Comparison of ENCODE assay signal across 28 cellular contexts in genomic region chr11:97072420-97072819, GRCh38.
"Had no signal": no experiment of that assay in that cellular context is flagged by ENCODE, and none has a peak within 500 bp of the region (broad histone marks: within the 10 kb centered on the region; RNA-seq: fewer than 3 reads in every experiment).

No MANE protein-coding gene starts in this region.

- H3K36me3 Mint-ChIP-seq: stimulated activated effector memory CD8-positive, alpha-beta T cell treated with anti-CD3 and anti-CD28 coated beads, Interleukin-12 subunit alpha, Interleukin-12 subunit beta, amount 100 ng/mL, for 72 hours; stimulated activated memory B cell treated with anti-CD40 and anti-IgM and Interleukin-4, amounts not matched to agents 10 μg/mL and 1 μg/mL and 100 μg/mL, for 72 hours; stimulated activated naive B cell treated with anti-CD40 and anti-IgM and Interleukin-4, amounts not matched to agents 10 μg/mL and 1 μg/mL and 100 μg/mL, for 72 hours; type B pancreatic cell had no signal

- H3K4me3 Mint-ChIP-seq: stimulated activated effector memory CD8-positive, alpha-beta T cell treated with anti-CD3 and anti-CD28 coated beads, Interleukin-12 subunit alpha, Interleukin-12 subunit beta, amount 100 ng/mL, for 72 hours; stimulated activated memory B cell treated with anti-CD40 and anti-IgM and Interleukin-4, amounts not matched to agents 10 μg/mL and 1 μg/mL and 100 μg/mL, for 72 hours; stimulated activated naive B cell treated with anti-CD40 and anti-IgM and Interleukin-4, amounts not matched to agents 10 μg/mL and 1 μg/mL and 100 μg/mL, for 72 hours; stimulated activated naive CD8-positive, alpha-beta T cell treated with anti-CD3 and anti-CD28 coated beads, Interleukin-15, amount 100 ng/mL, for 72 hours; stimulated activated naive CD8-positive, alpha-beta T cell treated with anti-CD3 and anti-CD28 coated beads, Interleukin-15, Interleukin-2, amounts not matched to agents 100 ng/mL and 50 ng/mL, for 24 hours; type B pancreatic cell had no signal

- H3K9me3 ChIP-seq: testis, thyroid gland, uterus had no signal

- H3K4me1 ChIP-seq: stomach, suprapubic skin, testis, thyroid gland, tibial artery, tibial nerve, transverse colon, upper lobe of left lung, upper lobe of right lung, uterus, vagina had no signal

- H3K27ac Mint-ChIP-seq: stimulated activated effector memory CD8-positive, alpha-beta T cell treated with anti-CD3 and anti-CD28 coated beads, Interleukin-12 subunit alpha, Interleukin-12 subunit beta, amount 100 ng/mL, for 72 hours; stimulated activated memory B cell treated with anti-CD40 and anti-IgM and Interleukin-4, amounts not matched to agents 10 μg/mL and 1 μg/mL and 100 μg/mL, for 72 hours; stimulated activated naive B cell treated with anti-CD40 and anti-IgM and Interleukin-4, amounts not matched to agents 10 μg/mL and 1 μg/mL and 100 μg/mL, for 72 hours; stimulated activated naive CD8-positive, alpha-beta T cell treated with anti-CD3 and anti-CD28 coated beads, Interleukin-15, amount 100 ng/mL, for 72 hours; stimulated activated naive CD8-positive, alpha-beta T cell treated with anti-CD3 and anti-CD28 coated beads, Interleukin-15, Interleukin-2, amounts not matched to agents 100 ng/mL and 50 ng/mL, for 24 hours; type B pancreatic cell had no signal

- H3K27ac ChIP-seq: stomach, suprapubic skin, testis, thoracic aorta, thyroid gland, tibial artery, tibial nerve, transverse colon, upper lobe of left lung, upper lobe of right lung, uterus, vagina had no signal

- H3K4me3 ChIP-seq: stomach, suprapubic skin, testis, thoracic aorta, thyroid gland, tibial artery, tibial nerve, transverse colon, upper lobe of left lung, upper lobe of right lung, uterus, vagina had no signal

- H3K4me1 Mint-ChIP-seq: stimulated activated effector memory CD8-positive, alpha-beta T cell treated with anti-CD3 and anti-CD28 coated beads, Interleukin-12 subunit alpha, Interleukin-12 subunit beta, amount 100 ng/mL, for 72 hours; stimulated activated memory B cell treated with anti-CD40 and anti-IgM and Interleukin-4, amounts not matched to agents 10 μg/mL and 1 μg/mL and 100 μg/mL, for 72 hours; stimulated activated naive B cell treated with anti-CD40 and anti-IgM and Interleukin-4, amounts not matched to agents 10 μg/mL and 1 μg/mL and 100 μg/mL, for 72 hours; stimulated activated naive CD8-positive, alpha-beta T cell treated with anti-CD3 and anti-CD28 coated beads, Interleukin-15, amount 100 ng/mL, for 72 hours had no signal

- H3K36me3 ChIP-seq: stomach, suprapubic skin, thoracic aorta, thyroid gland, tibial artery, tibial nerve, transverse colon, upper lobe of left lung, upper lobe of right lung, uterus, vagina had no signal

- H3K27me3 Mint-ChIP-seq: stimulated activated memory B cell treated with anti-CD40 and anti-IgM and Interleukin-4, amounts not matched to agents 10 μg/mL and 1 μg/mL and 100 μg/mL, for 72 hours; stimulated activated naive B cell treated with anti-CD40 and anti-IgM and Interleukin-4, amounts not matched to agents 10 μg/mL and 1 μg/mL and 100 μg/mL, for 72 hours; stimulated activated naive CD8-positive, alpha-beta T cell treated with anti-CD3 and anti-CD28 coated beads, Interleukin-15, amount 100 ng/mL, for 72 hours; stimulated activated naive CD8-positive, alpha-beta T cell treated with anti-CD3 and anti-CD28 coated beads, Interleukin-15, Interleukin-2, amounts not matched to agents 100 ng/mL and 50 ng/mL, for 24 hours; type B pancreatic cell had no signal

- H3K27me3 ChIP-seq: stomach, suprapubic skin, testis, thyroid gland, tibial artery, tibial nerve, transverse colon, upper lobe of left lung, upper lobe of right lung, uterus, vagina had no signal

- DNase-seq: stimulated activated CD4-positive, alpha-beta T cell treated with anti-CD3 and anti-CD28 coated beads, Interleukin-2, amount 100 ng/mL, for 48 hours; stimulated activated CD4-positive, alpha-beta T cell treated with anti-CD3 and anti-CD28 coated beads, Interleukin-4, amount 100 ng/mL, for 1 hour; stimulated activated CD4-positive, alpha-beta T cell treated with anti-CD3 and anti-CD28 coated beads, Interleukin-4, amount 100 ng/mL, for 24 hours; stimulated activated CD4-positive, alpha-beta T cell treated with anti-CD3 and anti-CD28 coated beads, Interleukin-4, amount 100 ng/mL, for 4 hours; stimulated activated CD8-positive, alpha-beta memory T cell treated with anti-CD3 and anti-CD28 coated beads, Interleukin-4, amount 100 ng/mL, for 48 hours; stimulated activated naive B cell treated with anti-CD40 and anti-IgM and Interleukin-4, amounts not matched to agents 10 μg/mL and 1 μg/mL and 100 μg/mL, for 72 hours; stimulated activated naive CD4-positive, alpha-beta T cell; stimulated activated naive CD4-positive, alpha-beta T cell treated with Interleukin-2 at 50 U/mL for 16 hours; stimulated activated naive CD8-positive, alpha-beta T cell treated with anti-CD3 and anti-CD28 coated beads, Interleukin-15, amount 100 ng/mL, for 72 hours; stimulated activated naive CD8-positive, alpha-beta T cell treated with anti-CD3 and anti-CD28 coated beads, Interleukin-15, Interleukin-2, amounts not matched to agents 100 U/mL and 50 U/mL, for 24 hours; stomach; substantia nigra; testis; thyroid gland; tibial artery; transverse colon; trophoblast cell; upper lobe of left lung; upper lobe of right lung; uterus had no signal
